8 cellular contexts compared by ENCODE assay signal in genomic region chr12:111600296-111600562, GRCh38. TPM values are rescaled to one million over a fixed set of nuclear protein-coding genes. Genes with fewer than 3 reads are reported as not detected.
DNase-seq lines count a peak whose midpoint lies in the region; ATAC-seq and TF ChIP-seq lines count a peak whose summit lies in the region.

No MANE protein-coding gene starts in this region.

- peaks cover 2 to 7% of the 10 kb centered on the region in 2 donors for H3K36me3 Mint-ChIP-seq in CD14-positive monocyte
- H3K36me3 Mint-ChIP-seq in nephron progenitor cell (ENCODE audit: low read depth): peaks cover 15% of the 10 kb centered on the region

- H3K36me3 ChIP-seq in NT2/D1 (ENCODE audit: insufficient read depth, insufficient read length, low read length): peaks cover 4% of the 10 kb centered on the region
- H3K36me3 ChIP-seq in effector memory CD4-positive, alpha-beta T cell (ENCODE audit: control insufficient read depth, insufficient read depth, low read length): no peaks in the 10 kb centered on the region

- H3K4me1 Mint-ChIP-seq in CD14-positive monocyte (peaks cover 25% of the 10 kb centered on the region), nephron progenitor cell (peaks cover 28% of the 10 kb centered on the region)

- TF ChIP-seq CTCF in CD14-positive monocyte (IDR thresholded peaks at IDR 0.05) (no peak), nephron progenitor cell (IDR thresholded peaks at IDR 0.05) (no peak)

- ATAC-seq in GM19351 (IDR thresholded peaks at IDR 0.05; ENCODE audit: unreplicated experiment) (no peak), HG03097 (IDR thresholded peaks at IDR 0.05; ENCODE audit: low FRiP score, unreplicated experiment) (no peak), GM19324 (IDR thresholded peaks at IDR 0.05; ENCODE audit: low FRiP score, unreplicated experiment) (no peak)

- H3K27me3 ChIP-seq in NT2/D1 (ENCODE audit: insufficient read depth, insufficient read length): no peaks in the 10 kb centered on the region
- no peaks in the 10 kb centered on the region for H3K27me3 ChIP-seq in effector memory CD4-positive, alpha-beta T cell (replicated peaks; ENCODE audit: control insufficient read depth, insufficient read depth, low read length, poor library complexity, severe bottlenecking)

- H3K4me1 ChIP-seq in NT2/D1 (ENCODE audit: insufficient read depth, insufficient read length): no peaks in the 10 kb centered on the region
- H3K4me1 ChIP-seq in effector memory CD4-positive, alpha-beta T cell (ENCODE audit: control insufficient read depth, insufficient read depth, low read length, poor library complexity, severe bottlenecking): peaks cover 5% of the 10 kb centered on the region

- no peaks in the 10 kb centered on the region for H3K9me3 Mint-ChIP-seq in CD14-positive monocyte
- H3K9me3 Mint-ChIP-seq in nephron progenitor cell: peaks cover 12% of the 10 kb centered on the region

- DNase-seq in CD14-positive monocyte (ENCODE audit: low spot score) (no peak), NT2/D1 (ENCODE audit: low read depth, low spot score) (no peak), nephron progenitor cell (no peak), NCI-H446 (lab: John Stamatoyannopoulos, UW) (no peak)
- DNase-seq in effector memory CD4-positive, alpha-beta T cell: no peak

- peak overlapping the region; percentile 99 for H3K4me3 ChIP-seq in NT2/D1 (ENCODE audit: insufficient read length, low read depth)
- peak overlapping the region; percentile 94 for H3K4me3 ChIP-seq in effector memory CD4-positive, alpha-beta T cell (ENCODE audit: insufficient read depth, low read depth, low read length, poor library complexity, severe bottlenecking)

- H3K4me3 Mint-ChIP-seq in CD14-positive monocyte (peak overlapping the region; percentile 81 to 84), nephron progenitor cell (peak overlapping the region; percentile 82)

- no peak overlapping the region for H3K27ac ChIP-seq in effector memory CD4-positive, alpha-beta T cell (ENCODE audit: insufficient read depth, low read length, poor library complexity, severe bottlenecking)

- H3K27me3 Mint-ChIP-seq in CD14-positive monocyte (ENCODE audit: low read depth in 3 of 3) (peaks cover 0 to 3% (median 2%) of the 10 kb centered on the region in 3 donors), nephron progenitor cell (ENCODE audit: low read depth, poor library complexity) (peaks cover 4% of the 10 kb centered on the region)

- peak overlapping the region; percentile 94 for H3K9ac ChIP-seq in NT2/D1 (ENCODE audit: insufficient read length, low read depth)

- H3K27ac Mint-ChIP-seq in CD14-positive monocyte (peak overlapping the region in 3 of 7 donors; percentile 75 to 81 (median 76)), nephron progenitor cell (peak overlapping the region; percentile 98)

- no peaks in the 10 kb centered on the region for H3K9me3 ChIP-seq in NT2/D1 (ENCODE audit: insufficient read depth, low read length)
- no peaks in the 10 kb centered on the region for H3K9me3 ChIP-seq in effector memory CD4-positive, alpha-beta T cell (ENCODE audit: control insufficient read depth, low read length)

- intact Hi-C loops in CD14-positive monocyte (cut with micrococcal nuclease): no loop called here

RNA-seq across cellular contexts. Expression of gene ATXN2, which starts 1.1 kb away (rescaled TPM):
- 10 to 100 TPM in 1 of 2 donors, 1 to 10 TPM in 1; 4.3 to 11.9 TPM for polyA plus RNA-seq in CD14-positive monocyte
